Comparison of ENCODE assay signal across 1 cellular context in genomic region chr12:103965590-103966407, GRCh38.
TF ChIP-seq lines count a peak whose summit lies in the region.

TDG (plus strand) TSS chr12:103965872; CDS start chr12:103966038, 166 bp downstream.

TF ChIP-seq in HepG2, 621 proteins besides CTCF, POLR2A, EP300 and RAD21 (continued from another document and continues in another):
- TF ChIP-seq, protein P1, sequence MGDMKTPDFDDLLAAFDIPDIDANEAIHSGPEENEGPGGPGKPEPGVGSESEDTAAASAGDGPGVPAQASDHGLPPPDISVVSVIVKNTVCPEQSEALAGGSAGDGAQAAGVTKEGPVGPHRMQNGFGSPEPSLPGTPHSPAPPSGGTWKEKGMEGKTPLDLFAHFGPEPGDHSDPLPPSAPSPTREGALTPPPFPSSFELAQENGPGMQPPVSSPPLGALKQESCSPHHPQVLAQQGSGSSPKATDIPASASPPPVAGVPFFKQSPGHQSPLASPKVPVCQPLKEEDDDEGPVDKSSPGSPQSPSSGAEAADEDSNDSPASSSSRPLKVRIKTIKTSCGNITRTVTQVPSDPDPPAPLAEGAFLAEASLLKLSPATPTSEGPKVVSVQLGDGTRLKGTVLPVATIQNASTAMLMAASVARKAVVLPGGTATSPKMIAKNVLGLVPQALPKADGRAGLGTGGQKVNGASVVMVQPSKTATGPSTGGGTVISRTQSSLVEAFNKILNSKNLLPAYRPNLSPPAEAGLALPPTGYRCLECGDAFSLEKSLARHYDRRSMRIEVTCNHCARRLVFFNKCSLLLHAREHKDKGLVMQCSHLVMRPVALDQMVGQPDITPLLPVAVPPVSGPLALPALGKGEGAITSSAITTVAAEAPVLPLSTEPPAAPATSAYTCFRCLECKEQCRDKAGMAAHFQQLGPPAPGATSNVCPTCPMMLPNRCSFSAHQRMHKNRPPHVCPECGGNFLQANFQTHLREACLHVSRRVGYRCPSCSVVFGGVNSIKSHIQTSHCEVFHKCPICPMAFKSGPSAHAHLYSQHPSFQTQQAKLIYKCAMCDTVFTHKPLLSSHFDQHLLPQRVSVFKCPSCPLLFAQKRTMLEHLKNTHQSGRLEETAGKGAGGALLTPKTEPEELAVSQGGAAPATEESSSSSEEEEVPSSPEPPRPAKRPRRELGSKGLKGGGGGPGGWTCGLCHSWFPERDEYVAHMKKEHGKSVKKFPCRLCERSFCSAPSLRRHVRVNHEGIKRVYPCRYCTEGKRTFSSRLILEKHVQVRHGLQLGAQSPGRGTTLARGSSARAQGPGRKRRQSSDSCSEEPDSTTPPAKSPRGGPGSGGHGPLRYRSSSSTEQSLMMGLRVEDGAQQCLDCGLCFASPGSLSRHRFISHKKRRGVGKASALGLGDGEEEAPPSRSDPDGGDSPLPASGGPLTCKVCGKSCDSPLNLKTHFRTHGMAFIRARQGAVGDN (CRISPR knock-in tag; IDR thresholded peaks at IDR 0.05) = peak; percentile 95
- TF ChIP-seq HOXA7 (CRISPR knock-in tag; IDR thresholded peaks at IDR 0.05) (0 out of 2 replicates have a peak, but pooled peaks have one; percentile 48), RARG (CRISPR knock-in tag; IDR thresholded peaks at IDR 0.05; ENCODE audit: low read depth) (0 out of 2 replicates have a peak, but pooled peaks have one; percentile 23), MBD4 (IDR thresholded peaks at IDR 0.05; ENCODE audit: borderline replicate concordance, low read length) (no peak), TERF1 (CRISPR knock-in tag; IDR thresholded peaks at IDR 0.05) (no peak), ZNF878 (CRISPR knock-in tag; IDR thresholded peaks at IDR 0.05) (no peak), ZNF703 (CRISPR knock-in tag; IDR thresholded peaks at IDR 0.05; ENCODE audit: borderline replicate concordance) (no peak), HMGXB3 (CRISPR knock-in tag; IDR thresholded peaks at IDR 0.05; ENCODE audit: borderline replicate concordance) (peak; percentile 85), ZNF605 (CRISPR knock-in tag; IDR thresholded peaks at IDR 0.05) (peak; percentile 93), ZNF879 (CRISPR knock-in tag; IDR thresholded peaks at IDR 0.05) (no peak), SP2 (CRISPR knock-in tag; IDR thresholded peaks at IDR 0.05) (peak; percentile 31; the same call in 1 of the 2 replicates), ZNF616 (CRISPR knock-in tag; IDR thresholded peaks at IDR 0.05; ENCODE audit: low read depth) (0 out of 2 replicates have a peak, but pooled peaks have one; percentile 35), ZNF510 (CRISPR knock-in tag; IDR thresholded peaks at IDR 0.05; ENCODE audit: low read depth) (peak; percentile 24), TBX2 (CRISPR knock-in tag; IDR thresholded peaks at IDR 0.05; ENCODE audit: borderline replicate concordance) (peak; percentile 82), RERE (CRISPR knock-in tag; IDR thresholded peaks at IDR 0.05; ENCODE audit: low read depth) (0 out of 2 replicates have a peak, but pooled peaks have one; percentile 13), ZNF20 (CRISPR knock-in tag; IDR thresholded peaks at IDR 0.05) (no peak), ZNF136 (CRISPR knock-in tag; IDR thresholded peaks at IDR 0.05; ENCODE audit: low read depth) (no peak), IRF2 (CRISPR knock-in tag; IDR thresholded peaks at IDR 0.05) (peak; percentile 81), NFE2 (CRISPR knock-in tag; IDR thresholded peaks at IDR 0.05) (no peak), ZNF264 (CRISPR knock-in tag; IDR thresholded peaks at IDR 0.05) (0 out of 2 replicates have a peak, but pooled peaks have one; percentile 31), ATF7 (IDR thresholded peaks at IDR 0.05) (no peak), ATF7 (CRISPR knock-in tag; IDR thresholded peaks at IDR 0.05) (peak; percentile 66; the same call in 1 of the 2 replicates), MTF1 (CRISPR knock-in tag; IDR thresholded peaks at IDR 0.05) (no peak), ZNF713 (CRISPR knock-in tag; IDR thresholded peaks at IDR 0.05) (no peak), KDM5B (CRISPR knock-in tag; IDR thresholded peaks at IDR 0.05; ENCODE audit: borderline replicate concordance) (peak; percentile 97), ZNF331 (CRISPR knock-in tag; IDR thresholded peaks at IDR 0.05) (peak; percentile 71)
- TF ChIP-seq, protein P2, sequence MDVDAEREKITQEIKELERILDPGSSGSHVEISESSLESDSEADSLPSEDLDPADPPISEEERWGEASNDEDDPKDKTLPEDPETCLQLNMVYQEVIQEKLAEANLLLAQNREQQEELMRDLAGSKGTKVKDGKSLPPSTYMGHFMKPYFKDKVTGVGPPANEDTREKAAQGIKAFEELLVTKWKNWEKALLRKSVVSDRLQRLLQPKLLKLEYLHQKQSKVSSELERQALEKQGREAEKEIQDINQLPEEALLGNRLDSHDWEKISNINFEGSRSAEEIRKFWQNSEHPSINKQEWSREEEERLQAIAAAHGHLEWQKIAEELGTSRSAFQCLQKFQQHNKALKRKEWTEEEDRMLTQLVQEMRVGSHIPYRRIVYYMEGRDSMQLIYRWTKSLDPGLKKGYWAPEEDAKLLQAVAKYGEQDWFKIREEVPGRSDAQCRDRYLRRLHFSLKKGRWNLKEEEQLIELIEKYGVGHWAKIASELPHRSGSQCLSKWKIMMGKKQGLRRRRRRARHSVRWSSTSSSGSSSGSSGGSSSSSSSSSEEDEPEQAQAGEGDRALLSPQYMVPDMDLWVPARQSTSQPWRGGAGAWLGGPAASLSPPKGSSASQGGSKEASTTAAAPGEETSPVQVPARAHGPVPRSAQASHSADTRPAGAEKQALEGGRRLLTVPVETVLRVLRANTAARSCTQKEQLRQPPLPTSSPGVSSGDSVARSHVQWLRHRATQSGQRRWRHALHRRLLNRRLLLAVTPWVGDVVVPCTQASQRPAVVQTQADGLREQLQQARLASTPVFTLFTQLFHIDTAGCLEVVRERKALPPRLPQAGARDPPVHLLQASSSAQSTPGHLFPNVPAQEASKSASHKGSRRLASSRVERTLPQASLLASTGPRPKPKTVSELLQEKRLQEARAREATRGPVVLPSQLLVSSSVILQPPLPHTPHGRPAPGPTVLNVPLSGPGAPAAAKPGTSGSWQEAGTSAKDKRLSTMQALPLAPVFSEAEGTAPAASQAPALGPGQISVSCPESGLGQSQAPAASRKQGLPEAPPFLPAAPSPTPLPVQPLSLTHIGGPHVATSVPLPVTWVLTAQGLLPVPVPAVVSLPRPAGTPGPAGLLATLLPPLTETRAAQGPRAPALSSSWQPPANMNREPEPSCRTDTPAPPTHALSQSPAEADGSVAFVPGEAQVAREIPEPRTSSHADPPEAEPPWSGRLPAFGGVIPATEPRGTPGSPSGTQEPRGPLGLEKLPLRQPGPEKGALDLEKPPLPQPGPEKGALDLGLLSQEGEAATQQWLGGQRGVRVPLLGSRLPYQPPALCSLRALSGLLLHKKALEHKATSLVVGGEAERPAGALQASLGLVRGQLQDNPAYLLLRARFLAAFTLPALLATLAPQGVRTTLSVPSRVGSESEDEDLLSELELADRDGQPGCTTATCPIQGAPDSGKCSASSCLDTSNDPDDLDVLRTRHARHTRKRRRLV (CRISPR knock-in tag; IDR thresholded peaks at IDR 0.05) = peak; percentile 62; the same call in 1 of the 2 replicates
- TF ChIP-seq, protein P3, sequence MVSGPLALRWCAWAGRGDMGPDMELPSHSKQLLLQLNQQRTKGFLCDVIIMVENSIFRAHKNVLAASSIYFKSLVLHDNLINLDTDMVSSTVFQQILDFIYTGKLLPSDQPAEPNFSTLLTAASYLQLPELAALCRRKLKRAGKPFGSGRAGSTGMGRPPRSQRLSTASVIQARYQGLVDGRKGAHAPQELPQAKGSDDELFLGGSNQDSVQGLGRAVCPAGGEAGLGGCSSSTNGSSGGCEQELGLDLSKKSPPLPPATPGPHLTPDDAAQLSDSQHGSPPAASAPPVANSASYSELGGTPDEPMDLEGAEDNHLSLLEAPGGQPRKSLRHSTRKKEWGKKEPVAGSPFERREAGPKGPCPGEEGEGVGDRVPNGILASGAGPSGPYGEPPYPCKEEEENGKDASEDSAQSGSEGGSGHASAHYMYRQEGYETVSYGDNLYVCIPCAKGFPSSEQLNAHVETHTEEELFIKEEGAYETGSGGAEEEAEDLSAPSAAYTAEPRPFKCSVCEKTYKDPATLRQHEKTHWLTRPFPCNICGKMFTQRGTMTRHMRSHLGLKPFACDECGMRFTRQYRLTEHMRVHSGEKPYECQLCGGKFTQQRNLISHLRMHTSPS (CRISPR knock-in tag; IDR thresholded peaks at IDR 0.05; ENCODE audit: low read depth) = peak; percentile 87
- TF ChIP-seq, protein P4, sequence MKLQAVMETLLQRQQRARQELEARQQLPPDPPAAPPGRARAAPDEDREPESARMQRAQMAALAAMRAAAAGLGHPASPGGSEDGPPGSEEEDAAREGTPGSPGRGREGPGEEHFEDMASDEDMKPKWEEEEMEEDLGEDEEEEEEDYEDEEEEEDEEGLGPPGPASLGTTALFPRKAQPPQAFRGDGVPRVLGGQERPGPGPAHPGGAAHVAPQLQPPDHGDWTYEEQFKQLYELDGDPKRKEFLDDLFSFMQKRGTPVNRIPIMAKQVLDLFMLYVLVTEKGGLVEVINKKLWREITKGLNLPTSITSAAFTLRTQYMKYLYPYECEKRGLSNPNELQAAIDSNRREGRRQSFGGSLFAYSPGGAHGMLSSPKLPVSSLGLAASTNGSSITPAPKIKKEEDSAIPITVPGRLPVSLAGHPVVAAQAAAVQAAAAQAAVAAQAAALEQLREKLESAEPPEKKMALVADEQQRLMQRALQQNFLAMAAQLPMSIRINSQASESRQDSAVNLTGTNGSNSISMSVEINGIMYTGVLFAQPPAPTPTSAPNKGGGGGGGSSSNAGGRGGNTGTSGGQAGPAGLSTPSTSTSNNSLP (IDR thresholded peaks at IDR 0.05; ENCODE audit: low read depth, low read length) = 0 out of 2 replicates have a peak, but pooled peaks have one; percentile 36
